Comparison of ENCODE assay signal across 8 cellular contexts in the genomic region with DNA sequence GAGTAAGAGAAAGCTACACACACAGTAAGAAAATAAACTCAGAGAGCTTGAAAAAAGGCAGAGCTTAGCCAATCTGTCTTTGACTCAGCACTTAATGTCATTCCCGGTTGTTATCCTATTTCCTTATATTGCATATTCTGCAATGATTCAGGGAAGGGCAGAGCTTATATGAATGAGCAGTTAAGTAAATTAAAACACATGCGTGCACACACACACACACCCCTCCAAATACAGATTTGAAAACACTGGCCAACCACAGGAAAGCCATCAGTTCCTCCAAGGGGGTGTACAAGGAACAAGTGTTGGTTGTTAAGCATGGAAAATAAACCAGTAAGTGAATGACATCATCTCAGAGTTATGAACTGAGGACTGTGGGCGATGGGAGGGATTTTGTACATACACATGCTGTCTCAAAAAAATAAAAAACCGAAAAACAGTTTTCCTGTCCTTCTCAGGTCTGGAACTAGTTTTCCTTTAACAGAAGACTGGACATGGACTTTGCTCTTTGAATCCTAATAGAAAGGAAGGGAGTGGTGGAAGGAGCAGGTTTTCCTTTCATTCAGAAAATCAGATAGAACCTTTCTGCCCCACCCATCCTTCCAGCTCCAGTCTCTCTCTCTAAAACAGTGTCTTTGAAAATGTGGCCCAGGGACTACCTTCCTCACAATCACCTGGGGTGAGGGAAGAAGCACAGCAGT. TPM values are rescaled to one million over a fixed set of nuclear protein-coding genes. Genes with fewer than 3 reads are reported as not detected.
A peak's percentile ranks its signal among the peaks of the same experiment; 100 is the strongest.
DNase-seq lines count a peak whose midpoint lies in the region; ATAC-seq lines count a peak whose summit lies in the region.

No MANE protein-coding gene starts in this region.

- DNase-seq in H7 (no peak), T1000 (lab: John Stamatoyannopoulos, UW) (peak; percentile 28), iPS DF 6.9 (ENCODE audit: low read depth, low spot score) (no peak), cerebellar nuclear complex (lab: John Stamatoyannopoulos, UW) (no peak)
- DNase-seq in stimulated activated naive CD4-positive, alpha-beta T cell (lab: John Stamatoyannopoulos, UW), result no peak

- ATAC-seq in HG02678 (IDR thresholded peaks at IDR 0.05; ENCODE audit: unreplicated experiment) (no peak), HG02938 (IDR thresholded peaks at IDR 0.05; ENCODE audit: unreplicated experiment) (no peak)

- H3K4me3 ChIP-seq in ACC112 (ENCODE audit: low read depth, low read length), result peak overlapping the region; percentile 90
- peak overlapping the region; percentile 95 for H3K4me3 ChIP-seq in H7 (ENCODE audit: insufficient read depth, low read depth, low read length)
- H3K4me3 ChIP-seq in iPS DF 6.9 (ENCODE audit: low read length), result peak overlapping the region; percentile 97

- no CpG with 5 or more reads among the region's 4 CpGs for WGBS in iPS DF 6.9 (ENCODE audit: insufficient coverage, insufficient read length)

- H3K27ac ChIP-seq in ACC112 (ENCODE audit: low read depth, low read length) (peak overlapping the region; percentile 67), iPS DF 6.9 (ENCODE audit: low read length) (no peak overlapping the region)

- peaks cover 26% of the 10 kb centered on the region for H3K79me2 ChIP-seq in ACC112 (ENCODE audit: control insufficient read depth, insufficient read depth, low read length, unreplicated experiment)

- H2AFZ ChIP-seq in ACC112 (ENCODE audit: low read length, unreplicated experiment), result peak overlapping the region; percentile 45

- no peaks in the 10 kb centered on the region for H3K9me3 ChIP-seq in iPS DF 6.9 (ENCODE audit: control insufficient read depth, insufficient read depth, low read length)

- peaks cover 14% of the 10 kb centered on the region; the same call in 1 of the 2 replicates for H3K36me3 ChIP-seq in ACC112 (ENCODE audit: insufficient read depth, low read length)
- peaks cover 1% of the 10 kb centered on the region for H3K36me3 ChIP-seq in H7 (replicated peaks; ENCODE audit: control insufficient read depth, insufficient read depth, low read length)
- no peaks in the 10 kb centered on the region for H3K36me3 ChIP-seq in iPS DF 6.9 (ENCODE audit: control insufficient read depth, insufficient read depth, low read length)

- H3K27me3 ChIP-seq in ACC112 (ENCODE audit: insufficient read depth, low read length) (0 out of 2 replicates have a peak, but pooled peaks cover 3% of the 10 kb centered on the region), H7 (ENCODE audit: control insufficient read depth, insufficient read depth, low read length) (no peaks in the 10 kb centered on the region; the same call in 1 of the 2 replicates), iPS DF 6.9 (ENCODE audit: control insufficient read depth, insufficient read depth, low read length) (no peaks in the 10 kb centered on the region)

- H3K4me1 ChIP-seq in ACC112 (ENCODE audit: control insufficient read depth, insufficient read depth, low read length, unreplicated experiment) (peaks cover 8% of the 10 kb centered on the region), iPS DF 6.9 (ENCODE audit: control insufficient read depth, insufficient read depth, low read length) (peaks cover 1% of the 10 kb centered on the region; the same call in 1 of the 2 replicates)

RNA-seq across cellular contexts. Expression of a gene that starts 1.0 kb away (rescaled TPM):
- total RNA-seq in H7 (2014; rRNA removed; shearing (Covaris generic)), result 35.6 and 36.8 TPM in 2 replicates

RNA-seq across cellular contexts. Expression of a gene that starts 8.1 kb away (rescaled TPM):
- total RNA-seq in H7 (2014; rRNA removed; shearing (Covaris generic)), result 0.52 TPM in 1 of 2 replicates, not detected in the other

RNA-seq across cellular contexts. Expression of a gene that starts 20.2 kb away (rescaled TPM):
- 133 and 151 TPM in 2 replicates for total RNA-seq in H7 (2014; rRNA removed; shearing (Covaris generic))

RNA-seq across cellular contexts. Expression of a gene that starts 29.9 kb away (rescaled TPM):
- total RNA-seq in H7 (2014; rRNA removed; shearing (Covaris generic)), result 40.6 and 45.0 TPM in 2 replicates

RNA-seq across cellular contexts. Expression of a gene that starts 47.8 kb away (rescaled TPM):
- total RNA-seq in H7 (2014; rRNA removed; shearing (Covaris generic)), result 0.73 and 1.3 TPM in 2 replicates
